In the genomic region with DNA sequence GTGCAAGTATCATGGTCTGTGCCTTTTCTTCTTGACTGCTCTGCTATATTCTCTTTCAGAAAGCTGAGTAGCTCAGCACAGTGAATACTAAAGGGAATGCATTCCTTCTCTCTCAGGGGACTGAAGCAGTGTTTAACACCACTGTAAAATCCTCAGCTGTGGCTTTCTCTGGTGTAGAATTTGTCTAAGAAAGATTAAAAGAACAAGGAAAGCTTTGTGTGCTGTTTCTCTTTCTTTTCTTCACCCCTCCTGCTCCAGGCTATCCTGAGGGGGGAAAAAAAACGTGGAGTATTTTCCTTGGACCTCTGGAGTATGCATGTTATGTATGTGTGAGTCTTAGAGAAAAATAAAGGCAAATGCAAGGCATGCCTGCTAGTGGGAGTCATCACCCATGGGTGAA, we compare ENCODE assay signal across 19 cellular contexts.
DNase-seq lines count a peak whose midpoint lies in the region; ATAC-seq and TF ChIP-seq lines count a peak whose summit lies in the region.
"Had no signal": no experiment of that assay in that cellular context is flagged by ENCODE, and none has a peak within 500 bp of the region (broad histone marks: within the 10 kb centered on the region; RNA-seq: fewer than 3 reads in every experiment).

No MANE protein-coding gene starts in this region.

- H3K4me3 ChIP-seq in AG10803 (ENCODE audit: low read length) (no peak overlapping the region), neural progenitor cell (no peak overlapping the region)
- H3K4me3 ChIP-seq: lower lobe of right lung, skin epidermis, transverse colon had no signal

- H2AFZ ChIP-seq in neural progenitor cell (replicated peaks), result no peak overlapping the region

- H3K27me3 Mint-ChIP-seq in neural progenitor cell (ENCODE audit: insufficient read depth, low read depth), result no peaks in the 10 kb centered on the region
- peaks cover 0 to 2% of the 10 kb centered on the region in 2 donors for H3K27me3 Mint-ChIP-seq in natural killer cell treated with Interleukin-12 subunit alpha and Interleukin-12 subunit beta and Interleukin-15 and Interleukin-18, amount 100 ng/mL, for 72 hours

- in situ Hi-C loops in SK-MEL-5 (cut with HindIII; ENCODE audit: low pct_unique_long_range_greater_than_20kb, low sequenced_read_pairs), result no loop called here

- H3K27ac Mint-ChIP-seq in neural progenitor cell, result peak overlapping the region; percentile 24
- no peak overlapping the region for H3K27ac Mint-ChIP-seq in natural killer cell treated with Interleukin-12 subunit alpha and Interleukin-12 subunit beta and Interleukin-15 and Interleukin-18, amount 100 ng/mL, for 72 hours
- H3K27ac Mint-ChIP-seq: stimulated activated effector memory CD8-positive, alpha-beta T cell treated with anti-CD3 and anti-CD28 coated beads, Interleukin-12 subunit alpha, Interleukin-12 subunit beta, amount 100 ng/mL, for 72 hours had no signal

- peak overlapping the region; percentile 65 for H3K4me2 ChIP-seq in neural progenitor cell

- H3K79me2 ChIP-seq in neural progenitor cell (ENCODE audit: low read depth), result no peaks in the 10 kb centered on the region

- H3K4me3 Mint-ChIP-seq in neural progenitor cell, result peak overlapping the region; percentile 25
- H3K4me3 Mint-ChIP-seq in natural killer cell treated with Interleukin-12 subunit alpha and Interleukin-12 subunit beta and Interleukin-15 and Interleukin-18, amount 100 ng/mL, for 72 hours, result no peak overlapping the region
- H3K4me3 Mint-ChIP-seq: stimulated activated effector memory CD8-positive, alpha-beta T cell treated with anti-CD3 and anti-CD28 coated beads, Interleukin-12 subunit alpha, Interleukin-12 subunit beta, amount 100 ng/mL, for 72 hours had no signal

- H3K9me3 ChIP-seq in neural progenitor cell (ENCODE audit: low read depth), result no peaks in the 10 kb centered on the region
- H3K9me3 ChIP-seq: Caco-2, lower lobe of right lung had no signal

- peaks cover 31% of the 10 kb centered on the region for H3K4me1 ChIP-seq in neural progenitor cell
- H3K4me1 ChIP-seq: Caco-2, foreskin keratinocyte, lower lobe of right lung had no signal

- H3F3A ChIP-seq in neural progenitor cell (ENCODE audit: low read depth), result peaks cover 23% of the 10 kb centered on the region

- no peak overlapping the region for H3K9ac ChIP-seq in neural progenitor cell

- no peak for ATAC-seq in natural killer cell treated with Interleukin-12 subunit alpha and Interleukin-12 subunit beta and Interleukin-15 and Interleukin-18, amount 100 ng/mL, for 72 hours
- ATAC-seq: foreskin keratinocyte; HepG2; lower lobe of right lung; stimulated activated effector memory CD8-positive, alpha-beta T cell treated with anti-CD3 and anti-CD28 coated beads, Interleukin-12 subunit alpha, Interleukin-12 subunit beta, amount 100 ng/mL, for 72 hours had no signal

- no peaks in the 10 kb centered on the region for H3K27me3 ChIP-seq in neural progenitor cell
- H3K27me3 ChIP-seq: foreskin keratinocyte, transverse colon had no signal

- H3K36me3 Mint-ChIP-seq in neural progenitor cell, result no peaks in the 10 kb centered on the region
- H3K36me3 Mint-ChIP-seq in natural killer cell treated with Interleukin-12 subunit alpha and Interleukin-12 subunit beta and Interleukin-15 and Interleukin-18, amount 100 ng/mL, for 72 hours, result no peaks in the 10 kb centered on the region
- H3K36me3 Mint-ChIP-seq: stimulated activated effector memory CD8-positive, alpha-beta T cell treated with anti-CD3 and anti-CD28 coated beads, Interleukin-12 subunit alpha, Interleukin-12 subunit beta, amount 100 ng/mL, for 72 hours had no signal

- peak overlapping the region; percentile 57 for H3K27ac ChIP-seq in neural progenitor cell
- H3K27ac ChIP-seq: foreskin keratinocyte, lower lobe of right lung, skin epidermis, transverse colon had no signal

- H3K36me3 ChIP-seq in neural progenitor cell, result no peaks in the 10 kb centered on the region
- H3K36me3 ChIP-seq: lower lobe of right lung, transverse colon had no signal

- no peaks in the 10 kb centered on the region for H4K20me1 ChIP-seq in neural progenitor cell (ENCODE audit: low read depth)

- H3K9me3 Mint-ChIP-seq in neural progenitor cell, result peaks cover 6% of the 10 kb centered on the region
- H3K9me3 Mint-ChIP-seq in natural killer cell treated with Interleukin-12 subunit alpha and Interleukin-12 subunit beta and Interleukin-15 and Interleukin-18, amount 100 ng/mL, for 72 hours, result no peaks in the 10 kb centered on the region
- H3K9me3 Mint-ChIP-seq: stimulated activated effector memory CD8-positive, alpha-beta T cell treated with anti-CD3 and anti-CD28 coated beads, Interleukin-12 subunit alpha, Interleukin-12 subunit beta, amount 100 ng/mL, for 72 hours had no signal

- DNase-seq in AG10803 (ENCODE audit: low read depth) (peak; percentile 42), SK-MEL-5 (ENCODE audit: low read depth, low spot score) (peak; percentile 68), epidermal melanocyte (ENCODE audit: insufficient read length, low spot score) (peak; percentile 35), neural progenitor cell (ENCODE audit: low spot score) (peak; percentile 82), NCI-H82 (lab: John Stamatoyannopoulos, UW) (no peak), NCI-H2107 treated with DMSO at 0.1 percent for 48 hours (lab: John Stamatoyannopoulos, UW; ENCODE audit: unreplicated experiment) (no peak)
- no peak for DNase-seq in natural killer cell treated with Interleukin-12 subunit alpha and Interleukin-12 subunit beta and Interleukin-15 and Interleukin-18, amount 100 ng/mL, for 72 hours (ENCODE audit: low spot score)
- no peak for DNase-seq in effector CD8-positive, alpha-beta T cell (lab: John Stamatoyannopoulos, UW)
- DNase-seq: activated CD8-positive, alpha-beta memory T cell treated with anti-CD3 and anti-CD28 coated beads, Interleukin-2, amount 50 U/mL, for 48 hours; activated naive CD4-positive, alpha-beta T cell; Caco-2; effector CD4-positive, alpha-beta T cell; foreskin keratinocyte; lower lobe of right lung; NCI-H187 treated with DMSO at 0.1 percent for 48 hours; transverse colon had no signal

- TF ChIP-seq CTCF in AG10803 (conservative IDR thresholded peaks at IDR 0.05; ENCODE audit: low read length), result no peak
- TF ChIP-seq CTCF in neural progenitor cell (IDR thresholded peaks at IDR 0.05), result no peak

- peaks cover 23% of the 10 kb centered on the region for H3K4me1 Mint-ChIP-seq in neural progenitor cell
- no peaks in the 10 kb centered on the region for H3K4me1 Mint-ChIP-seq in natural killer cell treated with Interleukin-12 subunit alpha and Interleukin-12 subunit beta and Interleukin-15 and Interleukin-18, amount 100 ng/mL, for 72 hours (ENCODE audit: low read depth in 2 of 2)
- H3K4me1 Mint-ChIP-seq: stimulated activated effector memory CD8-positive, alpha-beta T cell treated with anti-CD3 and anti-CD28 coated beads, Interleukin-12 subunit alpha, Interleukin-12 subunit beta, amount 100 ng/mL, for 72 hours had no signal

Comparison
In these comparisons a context has a peak if more than half of its experiments do, and no peak if none do; other contexts are left out.
1. DNase-seq: peak in AG10803 (single experiment), SK-MEL-5 (single experiment), epidermal melanocyte (single experiment) and neural progenitor cell (single experiment); none in natural killer cell treated with Interleukin-12 subunit alpha and Interleukin-12 subunit beta and Interleukin-15 and Interleukin-18, amount 100 ng/mL, for 72 hours (single experiment), NCI-H82 (single experiment), NCI-H2107 treated with DMSO at 0.1 percent for 48 hours (single experiment) and effector CD8-positive, alpha-beta T cell (single experiment).